ENCODE assay signal across 2 cellular contexts in the genomic region with DNA sequence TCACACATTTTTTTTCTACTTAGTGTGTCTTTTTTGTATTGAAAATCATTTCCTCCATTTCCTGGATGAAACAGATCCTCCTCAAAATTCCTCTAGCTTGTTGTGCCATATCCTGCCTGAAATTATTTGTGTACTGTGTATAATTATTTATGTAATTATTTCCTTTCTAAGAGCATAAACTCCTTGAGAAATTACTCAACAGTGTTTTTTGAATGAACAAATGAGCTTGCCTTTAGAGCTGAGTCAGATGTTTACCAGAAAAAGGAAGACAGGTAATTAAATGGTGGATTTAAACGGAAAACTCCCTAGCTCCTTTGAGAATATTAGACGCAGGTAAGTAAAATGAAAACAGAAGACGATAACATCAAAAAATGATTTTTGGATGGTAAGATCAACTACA.
TF ChIP-seq lines count a peak whose summit lies in the region.

No MANE protein-coding gene starts in this region.

TF ChIP-seq in SK-N-SH, 30 proteins besides CTCF, POLR2A, EP300 and RAD21 (continued from another document):
- TF ChIP-seq, protein P1, sequence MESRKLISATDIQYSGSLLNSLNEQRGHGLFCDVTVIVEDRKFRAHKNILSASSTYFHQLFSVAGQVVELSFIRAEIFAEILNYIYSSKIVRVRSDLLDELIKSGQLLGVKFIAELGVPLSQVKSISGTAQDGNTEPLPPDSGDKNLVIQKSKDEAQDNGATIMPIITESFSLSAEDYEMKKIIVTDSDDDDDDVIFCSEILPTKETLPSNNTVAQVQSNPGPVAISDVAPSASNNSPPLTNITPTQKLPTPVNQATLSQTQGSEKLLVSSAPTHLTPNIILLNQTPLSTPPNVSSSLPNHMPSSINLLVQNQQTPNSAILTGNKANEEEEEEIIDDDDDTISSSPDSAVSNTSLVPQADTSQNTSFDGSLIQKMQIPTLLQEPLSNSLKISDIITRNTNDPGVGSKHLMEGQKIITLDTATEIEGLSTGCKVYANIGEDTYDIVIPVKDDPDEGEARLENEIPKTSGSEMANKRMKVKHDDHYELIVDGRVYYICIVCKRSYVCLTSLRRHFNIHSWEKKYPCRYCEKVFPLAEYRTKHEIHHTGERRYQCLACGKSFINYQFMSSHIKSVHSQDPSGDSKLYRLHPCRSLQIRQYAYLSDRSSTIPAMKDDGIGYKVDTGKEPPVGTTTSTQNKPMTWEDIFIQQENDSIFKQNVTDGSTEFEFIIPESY (IDR thresholded peaks at IDR 0.05; ENCODE audit: borderline replicate concordance, low read depth), result no peak
- no peak for TF ChIP-seq MEF2A (IDR thresholded peaks at IDR 0.05; ENCODE audit: borderline replicate concordance, low read depth)
- TF ChIP-seq SMC3 (IDR thresholded peaks at IDR 0.05; ENCODE audit: low read depth, low read length), result no peak
- no peak for TF ChIP-seq FOXJ3 (CRISPR knock-in tag; IDR thresholded peaks at IDR 0.05)
- TF ChIP-seq, protein P2, sequence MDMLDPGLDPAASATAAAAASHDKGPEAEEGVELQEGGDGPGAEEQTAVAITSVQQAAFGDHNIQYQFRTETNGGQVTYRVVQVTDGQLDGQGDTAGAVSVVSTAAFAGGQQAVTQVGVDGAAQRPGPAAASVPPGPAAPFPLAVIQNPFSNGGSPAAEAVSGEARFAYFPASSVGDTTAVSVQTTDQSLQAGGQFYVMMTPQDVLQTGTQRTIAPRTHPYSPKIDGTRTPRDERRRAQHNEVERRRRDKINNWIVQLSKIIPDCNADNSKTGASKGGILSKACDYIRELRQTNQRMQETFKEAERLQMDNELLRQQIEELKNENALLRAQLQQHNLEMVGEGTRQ (IDR thresholded peaks at IDR 0.05; ENCODE audit: borderline replicate concordance, low read depth, low read length), result no peak

TF ChIP-seq in SK-N-SH treated with all-trans-retinoic acid at 6 μM for 48 hours, 23 proteins besides CTCF, POLR2A, EP300 and RAD21 (continued from another document):
- TF ChIP-seq, protein P3, sequence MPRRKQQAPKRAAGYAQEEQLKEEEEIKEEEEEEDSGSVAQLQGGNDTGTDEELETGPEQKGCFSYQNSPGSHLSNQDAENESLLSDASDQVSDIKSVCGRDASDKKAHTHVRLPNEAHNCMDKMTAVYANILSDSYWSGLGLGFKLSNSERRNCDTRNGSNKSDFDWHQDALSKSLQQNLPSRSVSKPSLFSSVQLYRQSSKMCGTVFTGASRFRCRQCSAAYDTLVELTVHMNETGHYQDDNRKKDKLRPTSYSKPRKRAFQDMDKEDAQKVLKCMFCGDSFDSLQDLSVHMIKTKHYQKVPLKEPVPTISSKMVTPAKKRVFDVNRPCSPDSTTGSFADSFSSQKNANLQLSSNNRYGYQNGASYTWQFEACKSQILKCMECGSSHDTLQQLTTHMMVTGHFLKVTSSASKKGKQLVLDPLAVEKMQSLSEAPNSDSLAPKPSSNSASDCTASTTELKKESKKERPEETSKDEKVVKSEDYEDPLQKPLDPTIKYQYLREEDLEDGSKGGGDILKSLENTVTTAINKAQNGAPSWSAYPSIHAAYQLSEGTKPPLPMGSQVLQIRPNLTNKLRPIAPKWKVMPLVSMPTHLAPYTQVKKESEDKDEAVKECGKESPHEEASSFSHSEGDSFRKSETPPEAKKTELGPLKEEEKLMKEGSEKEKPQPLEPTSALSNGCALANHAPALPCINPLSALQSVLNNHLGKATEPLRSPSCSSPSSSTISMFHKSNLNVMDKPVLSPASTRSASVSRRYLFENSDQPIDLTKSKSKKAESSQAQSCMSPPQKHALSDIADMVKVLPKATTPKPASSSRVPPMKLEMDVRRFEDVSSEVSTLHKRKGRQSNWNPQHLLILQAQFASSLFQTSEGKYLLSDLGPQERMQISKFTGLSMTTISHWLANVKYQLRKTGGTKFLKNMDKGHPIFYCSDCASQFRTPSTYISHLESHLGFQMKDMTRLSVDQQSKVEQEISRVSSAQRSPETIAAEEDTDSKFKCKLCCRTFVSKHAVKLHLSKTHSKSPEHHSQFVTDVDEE (CRISPR knock-in tag; IDR thresholded peaks at IDR 0.05), result no peak
- TF ChIP-seq ESRRG (CRISPR knock-in tag; IDR thresholded peaks at IDR 0.05) (no peak), ARNTL (CRISPR knock-in tag; IDR thresholded peaks at IDR 0.05; ENCODE audit: borderline replicate concordance, low read depth) (no peak), ISL1 (CRISPR knock-in tag; IDR thresholded peaks at IDR 0.05) (no peak), ZFP3 (CRISPR knock-in tag; IDR thresholded peaks at IDR 0.05) (no peak), TOX (CRISPR knock-in tag; IDR thresholded peaks at IDR 0.05; ENCODE audit: borderline replicate concordance) (no peak)
